20 cellular contexts compared by ENCODE assay signal in the genomic region with DNA sequence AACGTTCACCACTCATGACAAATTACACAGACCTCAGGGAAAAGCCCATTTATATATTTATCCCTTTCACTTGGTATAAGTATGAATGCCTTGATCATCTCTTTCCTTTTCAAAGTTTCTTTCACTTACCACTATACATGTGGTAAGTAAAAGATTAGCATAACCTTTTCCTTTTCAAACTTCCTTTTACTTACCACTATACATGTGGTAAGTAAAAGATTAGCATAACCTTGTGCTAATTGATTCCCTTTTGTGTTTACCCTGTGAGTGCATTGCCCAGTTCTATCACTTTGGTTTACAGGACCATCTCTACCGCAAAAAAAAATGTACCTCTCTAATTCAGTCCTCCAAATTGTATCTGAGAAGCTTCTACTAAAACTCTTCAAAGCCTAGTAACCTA. TPM values are rescaled to one million over a fixed set of nuclear protein-coding genes. Genes with fewer than 3 reads are reported as not detected.
DNase-seq lines count a peak whose midpoint lies in the region; ATAC-seq, FAIRE-seq and TF ChIP-seq lines count a peak whose summit lies in the region.
"Had no signal": no experiment of that assay in that cellular context is flagged by ENCODE, and none has a peak within 500 bp of the region (broad histone marks: within the 10 kb centered on the region; RNA-seq: fewer than 3 reads in every experiment).

No MANE protein-coding gene starts in this region.

- H3K27me3 ChIP-seq in hepatocyte, result no peaks in the 10 kb centered on the region

- no peak overlapping the region for H3K27ac ChIP-seq in hepatocyte
- H3K27ac ChIP-seq: BLaER1 treated with 17β-estradiol and CSF1 and Interleukin-3, amounts not matched to agents 10 nM and 100 nM; SK-N-MC had no signal

- H3K79me2 ChIP-seq in hepatocyte, result no peaks in the 10 kb centered on the region

- H3K4me3 Mint-ChIP-seq in stimulated activated naive CD8-positive, alpha-beta T cell treated with anti-CD3 and anti-CD28 coated beads, Interleukin-15, amount 100 ng/mL, for 72 hours, result no peak overlapping the region

- H3K9me2 ChIP-seq in hepatocyte (replicated peaks; ENCODE audit: insufficient read depth), result no peaks in the 10 kb centered on the region

- no peak overlapping the region for H3K27ac Mint-ChIP-seq in stimulated activated naive CD8-positive, alpha-beta T cell treated with anti-CD3 and anti-CD28 coated beads, Interleukin-15, amount 100 ng/mL, for 72 hours

- H3K4me3 ChIP-seq in hepatocyte, result no peak overlapping the region
- H3K4me3 ChIP-seq: BLaER1 treated with 17β-estradiol and CSF1 and Interleukin-3, amounts not matched to agents 10 nM and 100 nM; SK-N-MC had no signal

- peak; percentile 82 for ATAC-seq in stimulated activated naive CD8-positive, alpha-beta T cell treated with anti-CD3 and anti-CD28 coated beads, Interleukin-15, amount 100 ng/mL, for 72 hours
- ATAC-seq in stimulated activated naive CD8-positive, alpha-beta T cell treated with anti-CD3 and anti-CD28 coated beads, Interleukin-15, Interleukin-2, amounts not matched to agents 100 U/mL and 50 U/mL, for 24 hours, result no peak
- peak; percentile 63 for ATAC-seq in HG03108 (IDR thresholded peaks at IDR 0.05; ENCODE audit: unreplicated experiment)
- ATAC-seq: Right ventricle myocardium inferior had no signal

- TF ChIP-seq CTCF in hepatocyte (IDR thresholded peaks at IDR 0.05; ENCODE audit: poor library complexity), result no peak

- H3K27me3 Mint-ChIP-seq in stimulated activated naive CD8-positive, alpha-beta T cell treated with anti-CD3 and anti-CD28 coated beads, Interleukin-15, amount 100 ng/mL, for 72 hours, result no peaks in the 10 kb centered on the region

- FAIRE-seq in colon (lab: Jason Lieb, UNC), result peak; percentile 36
- FAIRE-seq: HTR-8/SVneo had no signal

- no peak overlapping the region for H3K4me2 ChIP-seq in hepatocyte
- H3K4me2 ChIP-seq: BLaER1 treated with 17β-estradiol and CSF1 and Interleukin-3, amounts not matched to agents 10 nM and 100 nM had no signal

- no peaks in the 10 kb centered on the region for H3K9me3 ChIP-seq in hepatocyte (ENCODE audit: low read depth)

- 20% methylated on average over 2 of the region's 2 CpGs for WGBS in hepatocyte (ENCODE audit: low lambda C conversion rate, missing lambda C conversion rate)

- no peaks in the 10 kb centered on the region for H3K9me3 Mint-ChIP-seq in stimulated activated naive CD8-positive, alpha-beta T cell treated with anti-CD3 and anti-CD28 coated beads, Interleukin-15, amount 100 ng/mL, for 72 hours

- no peaks in the 10 kb centered on the region for H3K36me3 ChIP-seq in hepatocyte (replicated peaks; ENCODE audit: insufficient read depth, low read depth)
- H3K36me3 ChIP-seq: BLaER1 treated with 17β-estradiol and CSF1 and Interleukin-3, amounts not matched to agents 10 nM and 100 nM had no signal

- H2AFZ ChIP-seq in hepatocyte, result no peak overlapping the region

- no peaks in the 10 kb centered on the region for H4K20me1 ChIP-seq in hepatocyte (ENCODE audit: insufficient read depth, poor library complexity, severe bottlenecking)

- H3K4me1 Mint-ChIP-seq in stimulated activated naive CD8-positive, alpha-beta T cell treated with anti-CD3 and anti-CD28 coated beads, Interleukin-15, amount 100 ng/mL, for 72 hours, result peaks cover 22% of the 10 kb centered on the region

- no peak for DNase-seq in stimulated activated naive CD8-positive, alpha-beta T cell treated with anti-CD3 and anti-CD28 coated beads, Interleukin-15, amount 100 ng/mL, for 72 hours
- DNase-seq in stimulated activated naive CD8-positive, alpha-beta T cell treated with anti-CD3 and anti-CD28 coated beads, Interleukin-15, Interleukin-2, amounts not matched to agents 100 U/mL and 50 U/mL, for 24 hours, result no peak
- DNase-seq in foreskin melanocyte, result no peak
- no peak for DNase-seq in stimulated activated CD4-positive, alpha-beta T cell treated with anti-CD3 and anti-CD28 coated beads, Interleukin-2, amount 100 ng/mL, for 48 hours
- DNase-seq in hepatocyte (ENCODE audit: low spot score), result no peak
- DNase-seq in ureter (ENCODE audit: low spot score), result no peak
- DNase-seq: 8988T; DMS 273 treated with DMSO at 0.1 percent for 48 hours; KBM-7; NCI-H146; NCI-H2081 treated with DMSO at 0.1 percent for 48 hours; NCI-H2227 treated with DMSO at 0.1 percent for 48 hours; NCI-H526 treated with DMSO at 0.1 percent for 48 hours; NK-92 treated with Interleukin-12 subunit alpha and Interleukin-12 subunit beta, amount 100 ng/mL, for 24 hours had no signal

- H3K4me1 ChIP-seq in hepatocyte (ENCODE audit: insufficient read depth), result no peaks in the 10 kb centered on the region
- H3K4me1 ChIP-seq: BLaER1 treated with 17β-estradiol and CSF1 and Interleukin-3, amounts not matched to agents 10 nM and 100 nM had no signal

RNA-seq across cellular contexts. Expression of a gene that starts 32.7 kb away (rescaled TPM):
- 5.4 and 5.5 TPM in 2 replicates for total RNA-seq in hepatocyte
- 1.8 and 2.0 TPM in 2 replicates for polyA plus RNA-seq in hepatocyte
- total RNA-seq in ureter, result 3.4 TPM

RNA-seq across cellular contexts. Expression of a gene that starts 50.8 kb away (rescaled TPM):
- total RNA-seq in hepatocyte (115 and 116 TPM in 2 replicates), ureter (0.78 TPM)
- 131 and 144 TPM in 2 replicates for polyA plus RNA-seq in hepatocyte
- total RNA-seq: Right ventricle myocardium inferior had no signal

Comparison
In these comparisons a context has a peak if more than half of its experiments do, and no peak if none do; other contexts are left out.
1. RNA of a gene that starts 50.8 kb away (total RNA-seq): 115 to 116 TPM in hepatocyte; 0.78 TPM in ureter (single experiment); every median in the first group is over 10 times any median in the second.